In genomic region chr1:150688786-150689185, GRCh38 we compare ENCODE assay signal across 34 cellular contexts. TPM values are rescaled to one million over a fixed set of nuclear protein-coding genes. Genes with fewer than 3 reads are reported as not detected.
A peak's percentile ranks its signal among the peaks of the same experiment; 100 is the strongest.
DNase-seq lines count a peak whose midpoint lies in the region; ATAC-seq and TF ChIP-seq lines count a peak whose summit lies in the region.
"Had no signal": no experiment of that assay in that cellular context is flagged by ENCODE, and none has a peak within 500 bp of the region (broad histone marks: within the 10 kb centered on the region; RNA-seq: fewer than 3 reads in every experiment).

No MANE protein-coding gene starts in this region.

- TF ChIP-seq CTCF in HFFc6 (IDR thresholded peaks at IDR 0.05) = no peak
- no peak for TF ChIP-seq CTCF in CD14-positive monocyte (IDR thresholded peaks at IDR 0.05)
- no peak for TF ChIP-seq CTCF in sigmoid colon (IDR thresholded peaks at IDR 0.05)

- TF ChIP-seq EP300 in sigmoid colon (IDR thresholded peaks at IDR 0.05) = no peak

- WGBS in sigmoid colon, 2 donors = 80 to 84% methylated on average over 1 of the region's 1 CpG

- peaks cover 28% of the 10 kb centered on the region for H3K4me1 Mint-ChIP-seq in activated naive CD8-positive, alpha-beta T cell (ENCODE audit: low read depth)
- H3K4me1 Mint-ChIP-seq in activated naive CD8-positive, alpha-beta T cell treated with anti-CD3 and anti-CD28 coated beads, Interleukin-2, amount 50 U/mL, for 24 hours = peaks cover 15% of the 10 kb centered on the region
- H3K4me1 Mint-ChIP-seq in activated T-helper 17 cell treated with anti-CD3 and anti-CD28 coated beads, Interleukin-2, amount 50 U/mL, for 72 hours = peaks cover 9% of the 10 kb centered on the region
- peaks cover 18% of the 10 kb centered on the region for H3K4me1 Mint-ChIP-seq in HFFc6 (ENCODE audit: low read depth)
- no peaks in the 10 kb centered on the region for H3K4me1 Mint-ChIP-seq in CD14-positive monocyte
- H3K4me1 Mint-ChIP-seq: mesothelial cell of epicardium had no signal

- no peak for TF ChIP-seq POLR2A in sigmoid colon (IDR thresholded peaks at IDR 0.05)

- no peaks in the 10 kb centered on the region for H3K4me1 ChIP-seq in sigmoid colon
- H3K4me1 ChIP-seq: A549, Caco-2 had no signal

- H3K36me3 Mint-ChIP-seq in activated naive CD8-positive, alpha-beta T cell = peaks cover 7% of the 10 kb centered on the region
- peaks cover 13% of the 10 kb centered on the region for H3K36me3 Mint-ChIP-seq in activated naive CD8-positive, alpha-beta T cell treated with anti-CD3 and anti-CD28 coated beads, Interleukin-2, amount 50 U/mL, for 24 hours (ENCODE audit: low read depth)
- peaks cover 60% of the 10 kb centered on the region for H3K36me3 Mint-ChIP-seq in activated T-helper 17 cell treated with anti-CD3 and anti-CD28 coated beads, Interleukin-2, amount 50 U/mL, for 72 hours (ENCODE audit: low read depth)
- H3K36me3 Mint-ChIP-seq in HFFc6 (ENCODE audit: low read depth) = peaks cover 8% of the 10 kb centered on the region
- peaks cover 29 to 37% of the 10 kb centered on the region in 2 donors for H3K36me3 Mint-ChIP-seq in CD14-positive monocyte
- H3K36me3 Mint-ChIP-seq: natural killer cell had no signal

- no peak for DNase-seq in activated naive CD8-positive, alpha-beta T cell treated with anti-CD3 and anti-CD28 coated beads, Interleukin-2, amount 50 U/mL, for 24 hours
- DNase-seq in foreskin melanocyte (peak; percentile 72), HFFc6 (no peak), CD14-positive monocyte (ENCODE audit: low spot score) (no peak), sigmoid colon (no peak), NCI-H2107 treated with DMSO at 0.1 percent for 48 hours (lab: John Stamatoyannopoulos, UW; ENCODE audit: unreplicated experiment) (no peak)
- DNase-seq: activated CD4-positive, alpha-beta T cell treated with anti-CD3 and anti-CD28 coated beads for 48 hours; activated naive CD8-positive, alpha-beta T cell treated with anti-CD3 and anti-CD28 coated beads for 36 hours; Caco-2; DND-41; dorsolateral prefrontal cortex; erythroblast; gastrocnemius medialis; H7; Karpas-422; left ventricle myocardium inferior; natural killer cell; NCI-H1048; NCI-H2029 treated with DMSO at 0.1 percent for 48 hours; NCI-H226; stimulated activated CD4-positive, alpha-beta T cell treated with anti-CD3 and anti-CD28 coated beads, Interleukin-12 subunit alpha, Interleukin-12 subunit beta, amount 100 ng/mL, for 4 hours; stimulated activated CD4-positive, alpha-beta T cell treated with anti-CD3 and anti-CD28 coated beads, Interleukin-4, amount 100 ng/mL, for 4 hours had no signal

- H3K9me3 Mint-ChIP-seq in activated naive CD8-positive, alpha-beta T cell (ENCODE audit: low read depth) = no peaks in the 10 kb centered on the region
- no peaks in the 10 kb centered on the region for H3K9me3 Mint-ChIP-seq in activated naive CD8-positive, alpha-beta T cell treated with anti-CD3 and anti-CD28 coated beads, Interleukin-2, amount 50 U/mL, for 24 hours
- no peaks in the 10 kb centered on the region for H3K9me3 Mint-ChIP-seq in activated T-helper 17 cell treated with anti-CD3 and anti-CD28 coated beads, Interleukin-2, amount 50 U/mL, for 72 hours
- H3K9me3 Mint-ChIP-seq in HFFc6 (no peaks in the 10 kb centered on the region), CD14-positive monocyte (peaks cover 0 to 3% (median 0%) of the 10 kb centered on the region in 7 donors)
- H3K9me3 Mint-ChIP-seq: activated naive CD8-positive, alpha-beta T cell treated with anti-CD3 and anti-CD28 coated beads for 36 hours; activated T-helper 1 cell treated with anti-CD3 and anti-CD28 coated beads, Interleukin-12 subunit alpha, Interleukin-12 subunit beta, Interleukin-2, Interleukin-4 antibody, amounts not matched to agents 30 ng/mL and 10 ng/mL and 1 ng/mL, durations not matched to agents 14 hours and 24 hours and 36 hours; central memory CD8-positive, alpha-beta T cell; mesothelial cell of epicardium; natural killer cell; T-helper 1 cell treated with Interleukin-12 subunit alpha and Interleukin-12 subunit beta and Interleukin-4 antibody, amounts not matched to agents 30 μg/mL and 1 μg/mL, for 36 hours; type B pancreatic cell had no signal

- no peak overlapping the region for H3K27ac ChIP-seq in sigmoid colon
- H3K27ac ChIP-seq: A549, gastrocnemius medialis, left ventricle myocardium inferior, right atrium auricular region had no signal

- no peak overlapping the region for H3K4me3 ChIP-seq in sigmoid colon
- H3K4me3 ChIP-seq: A549, dorsolateral prefrontal cortex, gastrocnemius medialis, GM12878, left ventricle myocardium inferior, right atrium auricular region had no signal

- no peaks in the 10 kb centered on the region for H3K27me3 Mint-ChIP-seq in activated naive CD8-positive, alpha-beta T cell
- H3K27me3 Mint-ChIP-seq in activated naive CD8-positive, alpha-beta T cell treated with anti-CD3 and anti-CD28 coated beads, Interleukin-2, amount 50 U/mL, for 24 hours = no peaks in the 10 kb centered on the region
- no peaks in the 10 kb centered on the region for H3K27me3 Mint-ChIP-seq in activated T-helper 17 cell treated with anti-CD3 and anti-CD28 coated beads, Interleukin-2, amount 50 U/mL, for 72 hours
- no peaks in the 10 kb centered on the region; the same call in 1 of the 2 replicates for H3K27me3 Mint-ChIP-seq in HFFc6 (ENCODE audit: insufficient read depth)
- H3K27me3 Mint-ChIP-seq in CD14-positive monocyte (ENCODE audit: low read depth in 3 of 3) = no peaks in the 10 kb centered on the region
- H3K27me3 Mint-ChIP-seq: activated naive CD8-positive, alpha-beta T cell treated with anti-CD3 and anti-CD28 coated beads for 36 hours; central memory CD8-positive, alpha-beta T cell; type B pancreatic cell had no signal

- no peak for ATAC-seq in activated naive CD8-positive, alpha-beta T cell treated with anti-CD3 and anti-CD28 coated beads, Interleukin-2, amount 50 U/mL, for 24 hours
- no peak for ATAC-seq in activated T-helper 17 cell treated with anti-CD3 and anti-CD28 coated beads, Interleukin-2, amount 50 U/mL, for 72 hours (replicated peaks)
- ATAC-seq: A549, gastrocnemius medialis, GM12878, natural killer cell had no signal

- intact Hi-C loops in CD14-positive monocyte (cut with micrococcal nuclease) = no loop called here
- intact Hi-C loops in sigmoid colon (cut with DNase I) = no loop called here

- H3K4me3 Mint-ChIP-seq in activated naive CD8-positive, alpha-beta T cell = no peak overlapping the region
- H3K4me3 Mint-ChIP-seq in activated naive CD8-positive, alpha-beta T cell treated with anti-CD3 and anti-CD28 coated beads, Interleukin-2, amount 50 U/mL, for 24 hours = no peak overlapping the region
- H3K4me3 Mint-ChIP-seq in activated T-helper 17 cell treated with anti-CD3 and anti-CD28 coated beads, Interleukin-2, amount 50 U/mL, for 72 hours = no peak overlapping the region
- H3K4me3 Mint-ChIP-seq in HFFc6 (no peak overlapping the region), CD14-positive monocyte (no peak overlapping the region)
- H3K4me3 Mint-ChIP-seq: activated naive CD8-positive, alpha-beta T cell treated with anti-CD3 and anti-CD28 coated beads for 36 hours; activated T-helper 1 cell treated with anti-CD3 and anti-CD28 coated beads, Interleukin-12 subunit alpha, Interleukin-12 subunit beta, Interleukin-2, Interleukin-4 antibody, amounts not matched to agents 30 ng/mL and 10 ng/mL and 1 ng/mL, durations not matched to agents 14 hours and 24 hours and 36 hours; central memory CD8-positive, alpha-beta T cell; mesothelial cell of epicardium; natural killer cell; T-helper 1 cell treated with Interleukin-12 subunit alpha and Interleukin-12 subunit beta and Interleukin-4 antibody, amounts not matched to agents 30 μg/mL and 1 μg/mL, for 36 hours; type B pancreatic cell had no signal

- no peaks in the 10 kb centered on the region for H3K9me3 ChIP-seq in sigmoid colon
- H3K9me3 ChIP-seq: A549, Caco-2, gastrocnemius medialis, left ventricle myocardium inferior, right atrium auricular region had no signal

- no peaks in the 10 kb centered on the region for H3K27me3 ChIP-seq in sigmoid colon
- H3K27me3 ChIP-seq: dorsolateral prefrontal cortex, gastrocnemius medialis, right atrium auricular region had no signal

- peak overlapping the region; percentile 77 for H3K27ac Mint-ChIP-seq in activated naive CD8-positive, alpha-beta T cell
- no peak overlapping the region for H3K27ac Mint-ChIP-seq in activated naive CD8-positive, alpha-beta T cell treated with anti-CD3 and anti-CD28 coated beads, Interleukin-2, amount 50 U/mL, for 24 hours
- peak overlapping the region; percentile 19 for H3K27ac Mint-ChIP-seq in activated T-helper 17 cell treated with anti-CD3 and anti-CD28 coated beads, Interleukin-2, amount 50 U/mL, for 72 hours
- no peak overlapping the region for H3K27ac Mint-ChIP-seq in HFFc6
- peak overlapping the region in 2 of 7 donors; percentile 5 to 37 for H3K27ac Mint-ChIP-seq in CD14-positive monocyte
- H3K27ac Mint-ChIP-seq: activated naive CD8-positive, alpha-beta T cell treated with anti-CD3 and anti-CD28 coated beads for 36 hours; activated T-helper 1 cell treated with anti-CD3 and anti-CD28 coated beads, Interleukin-12 subunit alpha, Interleukin-12 subunit beta, Interleukin-2, Interleukin-4 antibody, amounts not matched to agents 30 ng/mL and 10 ng/mL and 1 ng/mL, durations not matched to agents 14 hours and 24 hours and 36 hours; mesothelial cell of epicardium; natural killer cell; T-helper 1 cell treated with Interleukin-12 subunit alpha and Interleukin-12 subunit beta and Interleukin-4 antibody, amounts not matched to agents 30 μg/mL and 1 μg/mL, for 36 hours; type B pancreatic cell had no signal

- H3K36me3 ChIP-seq in sigmoid colon = peaks cover 3 to 68% (median 12%) of the 10 kb centered on the region in 4 donors

RNA-seq across cellular contexts. Expression of gene GOLPH3L, which starts 8.2 kb away (rescaled TPM):
- total RNA-seq in activated T-helper 17 cell treated with anti-CD3 and anti-CD28 coated beads, Interleukin-2, amount 50 U/mL, for 72 hours = 10 to 100 TPM; 13.0 to 18.7 TPM
- 10 to 100 TPM; 22.0 to 26.3 (median 24.6) TPM for total RNA-seq in HFFc6 (2021; fragmentation: NEBNext Ultra II Directional; extraction: Animal tissue kit (Norgen Biotek cat#: 25700))
- polyA plus RNA-seq in CD14-positive monocyte = 1 to 10 TPM; 1.5 to 4.7 TPM
- total RNA-seq in sigmoid colon = 10 to 100 TPM; 18.1 to 27.2 (median 20.7) TPM
- 10 to 100 TPM; 26.5 to 66.6 (median 49.9) TPM for polyA plus RNA-seq in sigmoid colon

RNA-seq across cellular contexts. Expression of gene HORMAD1, which starts 31.9 kb away (rescaled TPM):
- not detected for total RNA-seq in activated T-helper 17 cell treated with anti-CD3 and anti-CD28 coated beads, Interleukin-2, amount 50 U/mL, for 72 hours
- not detected for total RNA-seq in HFFc6 (2021; fragmentation: NEBNext Ultra II Directional; extraction: Animal tissue kit (Norgen Biotek cat#: 25700))
- polyA plus RNA-seq in CD14-positive monocyte (under 1 TPM in 1 of 2 donors, not detected in 1; 0.48 TPM), sigmoid colon (under 1 TPM in 2 of 3 donors, not detected in 1; 0.32 to 0.69 TPM)
- total RNA-seq in sigmoid colon = not detected
- total RNA-seq: activated naive CD8-positive, alpha-beta T cell treated with anti-CD3 and anti-CD28 coated beads for 36 hours; activated T-helper 1 cell treated with anti-CD3 and anti-CD28 coated beads, Interleukin-12 subunit alpha, Interleukin-12 subunit beta, Interleukin-2, Interleukin-4 antibody, amounts not matched to agents 30 ng/mL and 10 ng/mL and 1 ng/mL, durations not matched to agents 14 hours and 24 hours and 36 hours; Caco-2; H7; left ventricle myocardium inferior; mesothelial cell of epicardium; osteocyte; RPMI7951 had no signal

RNA-seq across cellular contexts. Expression of gene ENSA, which starts 59.4 kb away (rescaled TPM):
- total RNA-seq in activated T-helper 17 cell treated with anti-CD3 and anti-CD28 coated beads, Interleukin-2, amount 50 U/mL, for 72 hours = 100 to 1,000 TPM; 136 to 199 TPM
- total RNA-seq in HFFc6 (2021; fragmentation: NEBNext Ultra II Directional; extraction: Animal tissue kit (Norgen Biotek cat#: 25700)) = 100 to 1,000 TPM; 111 to 124 (median 119) TPM
- polyA plus RNA-seq in CD14-positive monocyte (10 to 100 TPM; 38.5 to 40.3 TPM), sigmoid colon (100 to 1,000 TPM; 181 to 242 (median 217) TPM)
- 100 to 1,000 TPM; 114 to 150 (median 129) TPM for total RNA-seq in sigmoid colon

Comparison
In these comparisons a context has a peak if more than half of its experiments do, and no peak if none do; other contexts are left out.
1. H3K27ac Mint-ChIP-seq: peak in activated naive CD8-positive, alpha-beta T cell (single experiment) and activated T-helper 17 cell treated with anti-CD3 and anti-CD28 coated beads, Interleukin-2, amount 50 U/mL, for 72 hours (single experiment); none in activated naive CD8-positive, alpha-beta T cell treated with anti-CD3 and anti-CD28 coated beads, Interleukin-2, amount 50 U/mL, for 24 hours (single experiment) and HFFc6 (single experiment).